1 cellular context compared by ENCODE assay signal in genomic region chr17:28365487-28365886, GRCh38.
TF ChIP-seq lines count a peak whose summit lies in the region.

No MANE protein-coding gene starts in this region.

TF ChIP-seq in GM12878, 131 proteins besides CTCF, POLR2A, EP300 and RAD21:
- TF ChIP-seq ZBED1 (IDR thresholded peaks at IDR 0.05; ENCODE audit: borderline replicate concordance) (no peak), PBX3 (IDR thresholded peaks at IDR 0.05; ENCODE audit: insufficient replicate concordance, low read depth, low read length) (no peak), TARDBP (IDR thresholded peaks at IDR 0.05; ENCODE audit: borderline replicate concordance) (no peak), SIN3A (IDR thresholded peaks at IDR 0.05; ENCODE audit: low read depth, low read length) (no peak), TCF3 (IDR thresholded peaks at IDR 0.05; ENCODE audit: borderline replicate concordance, insufficient read depth, low read depth, low read length) (no peak), IRF4 (IDR thresholded peaks at IDR 0.05; ENCODE audit: low read depth, low read length) (no peak), CHD1 (IDR thresholded peaks at IDR 0.05; ENCODE audit: low read depth, low read length) (no peak), LARP7 (IDR thresholded peaks at IDR 0.05) (no peak), SREBF1 (IDR thresholded peaks at IDR 0.05; ENCODE audit: low read length) (no peak), GABPA (IDR thresholded peaks at IDR 0.05; ENCODE audit: low read depth) (no peak), USF2 (IDR thresholded peaks at IDR 0.05; ENCODE audit: borderline replicate concordance, low read depth, low read length) (no peak), MEF2B (IDR thresholded peaks at IDR 0.05; ENCODE audit: partially characterized antibody, poor library complexity, severe bottlenecking) (no peak), PAX5 (IDR thresholded peaks at IDR 0.05; ENCODE audit: borderline replicate concordance, low read depth, low read length) (no peak), CBX3 (IDR thresholded peaks at IDR 0.05; ENCODE audit: borderline replicate concordance, low read depth) (no peak), POLR2AphosphoS5 (IDR thresholded peaks at IDR 0.05; ENCODE audit: low read length) (no peak), BCL3 (IDR thresholded peaks at IDR 0.05; ENCODE audit: borderline replicate concordance, insufficient read depth, low read depth, low read length, poor library complexity, severe bottlenecking) (no peak)
- TF ChIP-seq, protein P1, sequence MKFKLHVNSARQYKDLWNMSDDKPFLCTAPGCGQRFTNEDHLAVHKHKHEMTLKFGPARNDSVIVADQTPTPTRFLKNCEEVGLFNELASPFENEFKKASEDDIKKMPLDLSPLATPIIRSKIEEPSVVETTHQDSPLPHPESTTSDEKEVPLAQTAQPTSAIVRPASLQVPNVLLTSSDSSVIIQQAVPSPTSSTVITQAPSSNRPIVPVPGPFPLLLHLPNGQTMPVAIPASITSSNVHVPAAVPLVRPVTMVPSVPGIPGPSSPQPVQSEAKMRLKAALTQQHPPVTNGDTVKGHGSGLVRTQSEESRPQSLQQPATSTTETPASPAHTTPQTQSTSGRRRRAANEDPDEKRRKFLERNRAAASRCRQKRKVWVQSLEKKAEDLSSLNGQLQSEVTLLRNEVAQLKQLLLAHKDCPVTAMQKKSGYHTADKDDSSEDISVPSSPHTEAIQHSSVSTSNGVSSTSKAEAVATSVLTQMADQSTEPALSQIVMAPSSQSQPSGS (IDR thresholded peaks at IDR 0.05; ENCODE audit: low read length) = no peak
